In the genomic region with DNA sequence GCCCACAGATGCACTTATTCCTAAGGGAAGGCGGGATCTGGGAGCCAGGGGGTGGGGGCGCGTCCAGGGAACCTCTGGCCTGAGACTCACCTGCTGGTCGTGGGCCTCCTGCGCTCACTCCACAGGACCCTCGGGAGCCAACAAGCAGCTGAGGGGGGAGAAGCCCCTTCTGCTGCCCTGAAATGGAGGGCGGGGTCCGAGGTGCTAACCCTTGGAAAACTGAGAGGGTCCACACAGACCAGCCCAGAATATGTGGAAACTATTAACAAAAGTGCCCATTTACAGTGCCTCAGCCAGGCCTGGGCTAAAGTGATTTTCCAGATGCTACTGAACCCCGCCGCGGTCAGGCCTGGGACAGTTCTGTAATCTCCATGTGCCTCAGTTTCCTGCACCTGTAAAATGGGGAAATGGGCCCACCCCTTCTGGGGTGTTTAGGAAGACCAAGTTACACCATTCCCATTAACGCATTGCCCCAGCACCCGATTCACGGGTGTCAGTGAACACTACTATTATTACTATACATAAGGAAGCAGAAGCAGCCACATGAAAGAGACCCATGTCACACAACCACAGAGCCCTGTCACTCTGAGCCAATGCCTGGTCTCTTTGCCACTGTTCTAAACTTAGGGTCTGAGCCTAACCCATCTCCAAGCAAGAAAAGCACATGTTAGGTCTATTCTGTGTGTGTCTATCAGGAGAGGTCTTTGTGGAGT, we compare ENCODE assay signal across 1 cellular context.
A peak's percentile ranks its signal among the peaks of the same experiment; 100 is the strongest.
TF ChIP-seq lines count a peak whose summit lies in the region.

No MANE protein-coding gene starts in this region.

TF ChIP-seq in GM12878, 131 proteins besides CTCF, POLR2A, EP300 and RAD21:
- TF ChIP-seq IKZF2 (IDR thresholded peaks at IDR 0.05) (peak; percentile 38 to 44; a peak in 2 of 4 replicates), HDAC6 (IDR thresholded peaks at IDR 0.05; ENCODE audit: unreplicated experiment) (no peak), TCF7 (IDR thresholded peaks at IDR 0.05; ENCODE audit: borderline replicate concordance) (0 out of 2 replicates have a peak, but pooled peaks have one; percentile 30), IKZF1 (conservative IDR thresholded peaks at IDR 0.05) (peak; percentile 68), BHLHE40 (IDR thresholded peaks at IDR 0.05; ENCODE audit: borderline replicate concordance in 1 of 2, low read depth in 2 of 2, low read length in 1 of 2) (peak in 1 of 2 experiments; percentile 11; a peak in 1 of 4 replicates), MEF2B (IDR thresholded peaks at IDR 0.05; ENCODE audit: partially characterized antibody, poor library complexity, severe bottlenecking) (peak; percentile 17), TBL1XR1 (IDR thresholded peaks at IDR 0.05; ENCODE audit: low read depth, low read length) (no peak), PKNOX1 (IDR thresholded peaks at IDR 0.05) (peak; percentile 81), RUNX3 (IDR thresholded peaks at IDR 0.05; ENCODE audit: low read length) (peak; percentile 54)
- TF ChIP-seq, protein P1, sequence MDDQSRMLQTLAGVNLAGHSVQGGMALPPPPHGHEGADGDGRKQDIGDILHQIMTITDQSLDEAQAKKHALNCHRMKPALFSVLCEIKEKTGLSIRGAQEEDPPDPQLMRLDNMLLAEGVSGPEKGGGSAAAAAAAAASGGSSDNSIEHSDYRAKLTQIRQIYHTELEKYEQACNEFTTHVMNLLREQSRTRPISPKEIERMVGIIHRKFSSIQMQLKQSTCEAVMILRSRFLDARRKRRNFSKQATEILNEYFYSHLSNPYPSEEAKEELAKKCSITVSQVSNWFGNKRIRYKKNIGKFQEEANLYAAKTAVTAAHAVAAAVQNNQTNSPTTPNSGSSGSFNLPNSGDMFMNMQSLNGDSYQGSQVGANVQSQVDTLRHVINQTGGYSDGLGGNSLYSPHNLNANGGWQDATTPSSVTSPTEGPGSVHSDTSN (IDR thresholded peaks at IDR 0.05; ENCODE audit: insufficient replicate concordance, low read depth, low read length), result peak; percentile 37
TF ChIP-seq in GM12878: peak in this region for 8.
